Comparison of ENCODE assay signal across 8 cellular contexts in genomic region chr12:94150483-94151225, GRCh38. TPM values are rescaled to one million over a fixed set of nuclear protein-coding genes. Genes with fewer than 3 reads are reported as not detected.
DNase-seq lines count a peak whose midpoint lies in the region; ATAC-seq and TF ChIP-seq lines count a peak whose summit lies in the region.

No MANE protein-coding gene starts in this region.

- ATAC-seq in HG03196 (IDR thresholded peaks at IDR 0.05; ENCODE audit: unreplicated experiment): peak; percentile 8
- no peak for ATAC-seq in HG02588 (IDR thresholded peaks at IDR 0.05; ENCODE audit: unreplicated experiment)

- H3K36me3 Mint-ChIP-seq in activated CD4-positive, alpha-beta T cell treated with anti-CD3 and anti-CD28 coated beads, Interleukin-2, amount 10 ng/mL, durations not matched to agents 24 days and 14 days (ENCODE audit: low read depth): peaks cover 17% of the 10 kb centered on the region
- H3K36me3 Mint-ChIP-seq in osteocyte (ENCODE audit: unreplicated experiment): no peaks in the 10 kb centered on the region

- WGBS in esophagus muscularis mucosa: 31% methylated on average over 16 of the region's 26 CpGs

- TF ChIP-seq POLR2A in esophagus muscularis mucosa (IDR thresholded peaks at IDR 0.05; ENCODE audit: low read depth): no peak

- TF ChIP-seq EP300 in esophagus muscularis mucosa (IDR thresholded peaks at IDR 0.05): no peak

- H3K27me3 Mint-ChIP-seq in activated CD4-positive, alpha-beta T cell treated with anti-CD3 and anti-CD28 coated beads, Interleukin-2, amount 10 ng/mL, durations not matched to agents 24 days and 14 days: peaks cover 18% of the 10 kb centered on the region
- peaks cover 75% of the 10 kb centered on the region for H3K27me3 Mint-ChIP-seq in osteocyte (ENCODE audit: unreplicated experiment)

- peaks cover 16 to 43% (median 31%) of the 10 kb centered on the region in 4 donors for H3K4me1 ChIP-seq in esophagus muscularis mucosa

- peak overlapping the region; percentile 97 for H3K4me3 Mint-ChIP-seq in activated CD4-positive, alpha-beta T cell treated with anti-CD3 and anti-CD28 coated beads, Interleukin-2, amount 10 ng/mL, durations not matched to agents 24 days and 14 days
- H3K4me3 Mint-ChIP-seq in osteocyte (ENCODE audit: unreplicated experiment): peak overlapping the region; percentile 58

- H3K27ac Mint-ChIP-seq in activated CD4-positive, alpha-beta T cell treated with anti-CD3 and anti-CD28 coated beads, Interleukin-2, amount 10 ng/mL, durations not matched to agents 24 days and 14 days: peak overlapping the region; percentile 86
- H3K27ac Mint-ChIP-seq in osteocyte (ENCODE audit: unreplicated experiment): no peak overlapping the region

- H3K4me1 Mint-ChIP-seq in activated CD4-positive, alpha-beta T cell treated with anti-CD3 and anti-CD28 coated beads, Interleukin-2, amount 10 ng/mL, durations not matched to agents 24 days and 14 days: peaks cover 32% of the 10 kb centered on the region
- H3K4me1 Mint-ChIP-seq in osteocyte (ENCODE audit: unreplicated experiment): peaks cover 14% of the 10 kb centered on the region

- TF ChIP-seq CTCF in AG10803 (conservative IDR thresholded peaks at IDR 0.05; ENCODE audit: low read length) (no peak), esophagus muscularis mucosa (IDR thresholded peaks at IDR 0.05) (no peak), osteocyte (IDR thresholded peaks at IDR 0.05) (no peak)

- intact Hi-C loops in activated CD4-positive, alpha-beta T cell treated with anti-CD3 and anti-CD28 coated beads, Interleukin-2, amount 10 ng/mL, durations not matched to agents 24 days and 14 days (cut with micrococcal nuclease): loop anchor here (2.0 kb wide), 1 partner anchor 14 kb away; no protein-coding TSS in a partner anchor
- intact Hi-C loops in esophagus muscularis mucosa (cut with DNase I): no loop called here

- DNase-seq in AG10803 (ENCODE audit: low read depth) (no peak), esophagus muscularis mucosa (ENCODE audit: extremely low spot score) (no peak), osteocyte (ENCODE audit: extremely low spot score, unreplicated experiment) (no peak), SHP77 (lab: John Stamatoyannopoulos, UW) (no peak), globus pallidus (ENCODE audit: low spot score) (no peak)
- DNase-seq in activated CD4-positive, alpha-beta T cell treated with anti-CD3 and anti-CD28 coated beads, Interleukin-2, amount 10 ng/mL, durations not matched to agents 24 days and 14 days: peak; percentile 83

- no peaks in the 10 kb centered on the region for H3K9me3 Mint-ChIP-seq in activated CD4-positive, alpha-beta T cell treated with anti-CD3 and anti-CD28 coated beads, Interleukin-2, amount 10 ng/mL, durations not matched to agents 24 days and 14 days
- no peaks in the 10 kb centered on the region for H3K9me3 Mint-ChIP-seq in osteocyte (ENCODE audit: unreplicated experiment)

- no peaks in the 10 kb centered on the region for H3K36me3 ChIP-seq in esophagus muscularis mucosa

- H3K4me3 ChIP-seq in AG10803 (ENCODE audit: low read length) (peak overlapping the region; percentile 24), esophagus muscularis mucosa (peak overlapping the region; percentile 62 to 75 (median 65))

- H3K9me3 ChIP-seq in esophagus muscularis mucosa: no peaks in the 10 kb centered on the region

- peak overlapping the region in 1 of 4 donors; percentile 63 for H3K27ac ChIP-seq in esophagus muscularis mucosa (replicated peaks in 1 of 4)

- H3K27me3 ChIP-seq in esophagus muscularis mucosa: peaks cover 3 to 72% (median 19%) of the 10 kb centered on the region in 4 donors

RNA-seq across cellular contexts. Expression of gene PLXNC1, which starts 2.3 kb away (rescaled TPM):
- total RNA-seq in activated CD4-positive, alpha-beta T cell treated with anti-CD3 and anti-CD28 coated beads, Interleukin-2, amount 10 ng/mL, durations not matched to agents 24 days and 14 days: 15.0 and 16.0 TPM in 2 replicates
- total RNA-seq in esophagus muscularis mucosa (10 to 100 TPM in 1 of 4 donors, 1 to 10 TPM in 3; 4.0 to 12.3 (median 7.4) TPM), osteocyte (0.32 and 1.1 TPM in 2 replicates)
